8 cellular contexts compared by ENCODE assay signal in genomic region chr3:43998841-43999805, GRCh38.
DNase-seq lines count a peak whose midpoint lies in the region; ATAC-seq, FAIRE-seq and TF ChIP-seq lines count a peak whose summit lies in the region.

No MANE protein-coding gene starts in this region.

- H3K4me3 Mint-ChIP-seq in stimulated activated naive CD8-positive, alpha-beta T cell treated with anti-CD3 and anti-CD28 coated beads, Interleukin-15, amount 100 ng/mL, for 72 hours: peak overlapping the region; percentile 86 to 89

- peaks cover 10% of the 10 kb centered on the region for H3K79me2 ChIP-seq in keratinocyte (ENCODE audit: control insufficient read depth, insufficient read depth, low read length)

- H3K9me3 ChIP-seq in keratinocyte (ENCODE audit: control insufficient read depth, low read depth, low read length): no peaks in the 10 kb centered on the region

- peak; percentile 47 for ATAC-seq in GM21825 (IDR thresholded peaks at IDR 0.05; ENCODE audit: unreplicated experiment)
- ATAC-seq in stimulated activated naive CD8-positive, alpha-beta T cell treated with anti-CD3 and anti-CD28 coated beads, Interleukin-15, amount 100 ng/mL, for 72 hours: peak; percentile 16
- no peak for ATAC-seq in GM18861 (IDR thresholded peaks at IDR 0.05; ENCODE audit: unreplicated experiment)

- peak overlapping the region in 1 of 2 donors; percentile 26 for H3K27ac Mint-ChIP-seq in stimulated activated naive CD8-positive, alpha-beta T cell treated with anti-CD3 and anti-CD28 coated beads, Interleukin-15, amount 100 ng/mL, for 72 hours

- peaks cover 49% of the 10 kb centered on the region for H3K4me1 Mint-ChIP-seq in stimulated activated naive CD8-positive, alpha-beta T cell treated with anti-CD3 and anti-CD28 coated beads, Interleukin-15, amount 100 ng/mL, for 72 hours

- no peaks in the 10 kb centered on the region for H4K20me1 ChIP-seq in keratinocyte (ENCODE audit: control insufficient read depth, extremely low read depth, insufficient read depth, low read length)

- dilution Hi-C loops in keratinocyte (cut with MboI; ENCODE audit: extremely low pct_ligation_motif_present, low sequenced_read_pairs): no loop called here

- no peaks in the 10 kb centered on the region for H3K9me1 ChIP-seq in keratinocyte (ENCODE audit: control insufficient read depth, extremely low read depth, insufficient read depth, low read length)

- H3K9ac ChIP-seq in keratinocyte (ENCODE audit: control insufficient read depth, extremely low read depth, insufficient read depth, low read length): peak overlapping the region; percentile 71

- peaks cover 46% of the 10 kb centered on the region for H3K4me1 ChIP-seq in keratinocyte (ENCODE audit: control insufficient read depth, extremely low read depth, insufficient read depth, low read length)

- DNase-seq in DMS 273 (lab: John Stamatoyannopoulos, UW; ENCODE audit: unreplicated experiment) (peak; percentile 89), NCI-H345 (lab: John Stamatoyannopoulos, UW) (peak; percentile 90), caudate nucleus (lab: John Stamatoyannopoulos, UW) (peak in 37 of 61 donors; percentile 36 to 83 (median 67)), keratinocyte (ENCODE audit: low read depth, low spot score) (no peak), cortex of kidney (lab: John Stamatoyannopoulos, UW) (no peak)
- peak in 1 of 2 donors; percentile 23 for DNase-seq in stimulated activated naive CD8-positive, alpha-beta T cell treated with anti-CD3 and anti-CD28 coated beads, Interleukin-15, amount 100 ng/mL, for 72 hours

- H3K36me3 ChIP-seq in keratinocyte (ENCODE audit: control insufficient read depth in 2 of 2, extremely low read depth in 1 of 2, insufficient read depth in 2 of 2, low read length in 2 of 2): no peaks in the 10 kb centered on the region

- TF ChIP-seq CTCF in keratinocyte (optimal IDR thresholded peaks at IDR 0.05 in 1 of 3, IDR thresholded peaks at IDR 0.05 in 1 of 3, conservative IDR thresholded peaks at IDR 0.05 in 1 of 3; ENCODE audit: extremely low read depth in 1 of 3, insufficient read depth in 2 of 3, low read length in 3 of 3): no peak

- H2AFZ ChIP-seq in keratinocyte (ENCODE audit: control insufficient read depth, low read length): peak overlapping the region; percentile 74

- H3K27ac ChIP-seq in caudate nucleus (ENCODE audit: low read depth, low read length) (peak overlapping the region; percentile 67), keratinocyte (ENCODE audit: control insufficient read depth, insufficient read depth, low read length) (peak overlapping the region; percentile 39)

- no peaks in the 10 kb centered on the region for H3K9me3 Mint-ChIP-seq in stimulated activated naive CD8-positive, alpha-beta T cell treated with anti-CD3 and anti-CD28 coated beads, Interleukin-15, amount 100 ng/mL, for 72 hours

- peak overlapping the region; percentile 46 to 76 (median 75) for H3K4me3 ChIP-seq in keratinocyte (ENCODE audit: control insufficient read depth in 2 of 3, extremely low read depth in 1 of 3, insufficient read depth in 2 of 3, low read depth in 1 of 3, low read length in 3 of 3)

- no peak for FAIRE-seq in keratinocyte (lab: Jason Lieb, UNC)

- peaks cover 100% of the 10 kb centered on the region for H3K27me3 Mint-ChIP-seq in stimulated activated naive CD8-positive, alpha-beta T cell treated with anti-CD3 and anti-CD28 coated beads, Interleukin-15, amount 100 ng/mL, for 72 hours

- peak overlapping the region; percentile 98 for H3K4me2 ChIP-seq in keratinocyte (ENCODE audit: control insufficient read depth, extremely low read depth, insufficient read depth, low read depth, low read length)

- peaks cover 45% of the 10 kb centered on the region for H3K27me3 ChIP-seq in keratinocyte (ENCODE audit: control insufficient read depth, extremely low read depth, insufficient read depth, low read length)

Comparison
In these comparisons a context has a peak if more than half of its experiments do, and no peak if none do; other contexts are left out.
1. DNase-seq: peak in DMS 273 (single experiment), NCI-H345 (single experiment) and caudate nucleus (37 of 61); none in keratinocyte (single experiment) and cortex of kidney (single experiment).